1 cellular context compared by ENCODE assay signal in the genomic region with DNA sequence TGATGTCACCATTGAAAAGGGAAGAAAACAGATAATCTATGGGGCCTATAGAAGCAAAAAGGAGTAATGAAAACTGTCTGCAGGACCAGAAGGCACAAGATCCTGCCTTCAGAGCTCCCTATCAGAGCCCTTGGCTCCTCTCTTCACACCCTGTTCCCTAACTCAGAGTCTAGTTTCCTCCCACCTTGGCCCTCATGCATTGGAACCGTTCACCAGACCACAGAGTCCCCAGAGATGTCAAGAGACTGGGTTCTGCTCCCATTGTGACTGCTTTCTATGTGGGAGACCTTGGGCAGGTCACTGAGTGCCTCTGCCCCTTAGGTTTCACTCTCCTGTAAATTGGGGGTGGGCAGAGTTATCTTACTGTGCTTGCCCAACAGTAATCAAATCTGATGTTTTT.
TF ChIP-seq lines count a peak whose summit lies in the region.

No MANE protein-coding gene starts in this region.

TF ChIP-seq in WTC11, 78 proteins besides CTCF, POLR2A, EP300 and RAD21 (continued from another document):
- TF ChIP-seq, protein P1, sequence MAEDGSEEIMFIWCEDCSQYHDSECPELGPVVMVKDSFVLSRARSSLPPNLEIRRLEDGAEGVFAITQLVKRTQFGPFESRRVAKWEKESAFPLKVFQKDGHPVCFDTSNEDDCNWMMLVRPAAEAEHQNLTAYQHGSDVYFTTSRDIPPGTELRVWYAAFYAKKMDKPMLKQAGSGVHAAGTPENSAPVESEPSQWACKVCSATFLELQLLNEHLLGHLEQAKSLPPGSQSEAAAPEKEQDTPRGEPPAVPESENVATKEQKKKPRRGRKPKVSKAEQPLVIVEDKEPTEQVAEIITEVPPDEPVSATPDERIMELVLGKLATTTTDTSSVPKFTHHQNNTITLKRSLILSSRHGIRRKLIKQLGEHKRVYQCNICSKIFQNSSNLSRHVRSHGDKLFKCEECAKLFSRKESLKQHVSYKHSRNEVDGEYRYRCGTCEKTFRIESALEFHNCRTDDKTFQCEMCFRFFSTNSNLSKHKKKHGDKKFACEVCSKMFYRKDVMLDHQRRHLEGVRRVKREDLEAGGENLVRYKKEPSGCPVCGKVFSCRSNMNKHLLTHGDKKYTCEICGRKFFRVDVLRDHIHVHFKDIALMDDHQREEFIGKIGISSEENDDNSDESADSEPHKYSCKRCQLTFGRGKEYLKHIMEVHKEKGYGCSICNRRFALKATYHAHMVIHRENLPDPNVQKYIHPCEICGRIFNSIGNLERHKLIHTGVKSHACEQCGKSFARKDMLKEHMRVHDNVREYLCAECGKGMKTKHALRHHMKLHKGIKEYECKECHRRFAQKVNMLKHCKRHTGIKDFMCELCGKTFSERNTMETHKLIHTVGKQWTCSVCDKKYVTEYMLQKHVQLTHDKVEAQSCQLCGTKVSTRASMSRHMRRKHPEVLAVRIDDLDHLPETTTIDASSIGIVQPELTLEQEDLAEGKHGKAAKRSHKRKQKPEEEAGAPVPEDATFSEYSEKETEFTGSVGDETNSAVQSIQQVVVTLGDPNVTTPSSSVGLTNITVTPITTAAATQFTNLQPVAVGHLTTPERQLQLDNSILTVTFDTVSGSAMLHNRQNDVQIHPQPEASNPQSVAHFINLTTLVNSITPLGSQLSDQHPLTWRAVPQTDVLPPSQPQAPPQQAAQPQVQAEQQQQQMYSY (CRISPR knock-in tag; IDR thresholded peaks at IDR 0.05) = no peak
- TF ChIP-seq, protein P2, sequence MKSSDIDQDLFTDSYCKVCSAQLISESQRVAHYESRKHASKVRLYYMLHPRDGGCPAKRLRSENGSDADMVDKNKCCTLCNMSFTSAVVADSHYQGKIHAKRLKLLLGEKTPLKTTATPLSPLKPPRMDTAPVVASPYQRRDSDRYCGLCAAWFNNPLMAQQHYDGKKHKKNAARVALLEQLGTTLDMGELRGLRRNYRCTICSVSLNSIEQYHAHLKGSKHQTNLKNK (CRISPR knock-in tag; IDR thresholded peaks at IDR 0.05) = no peak
- TF ChIP-seq, protein P3, sequence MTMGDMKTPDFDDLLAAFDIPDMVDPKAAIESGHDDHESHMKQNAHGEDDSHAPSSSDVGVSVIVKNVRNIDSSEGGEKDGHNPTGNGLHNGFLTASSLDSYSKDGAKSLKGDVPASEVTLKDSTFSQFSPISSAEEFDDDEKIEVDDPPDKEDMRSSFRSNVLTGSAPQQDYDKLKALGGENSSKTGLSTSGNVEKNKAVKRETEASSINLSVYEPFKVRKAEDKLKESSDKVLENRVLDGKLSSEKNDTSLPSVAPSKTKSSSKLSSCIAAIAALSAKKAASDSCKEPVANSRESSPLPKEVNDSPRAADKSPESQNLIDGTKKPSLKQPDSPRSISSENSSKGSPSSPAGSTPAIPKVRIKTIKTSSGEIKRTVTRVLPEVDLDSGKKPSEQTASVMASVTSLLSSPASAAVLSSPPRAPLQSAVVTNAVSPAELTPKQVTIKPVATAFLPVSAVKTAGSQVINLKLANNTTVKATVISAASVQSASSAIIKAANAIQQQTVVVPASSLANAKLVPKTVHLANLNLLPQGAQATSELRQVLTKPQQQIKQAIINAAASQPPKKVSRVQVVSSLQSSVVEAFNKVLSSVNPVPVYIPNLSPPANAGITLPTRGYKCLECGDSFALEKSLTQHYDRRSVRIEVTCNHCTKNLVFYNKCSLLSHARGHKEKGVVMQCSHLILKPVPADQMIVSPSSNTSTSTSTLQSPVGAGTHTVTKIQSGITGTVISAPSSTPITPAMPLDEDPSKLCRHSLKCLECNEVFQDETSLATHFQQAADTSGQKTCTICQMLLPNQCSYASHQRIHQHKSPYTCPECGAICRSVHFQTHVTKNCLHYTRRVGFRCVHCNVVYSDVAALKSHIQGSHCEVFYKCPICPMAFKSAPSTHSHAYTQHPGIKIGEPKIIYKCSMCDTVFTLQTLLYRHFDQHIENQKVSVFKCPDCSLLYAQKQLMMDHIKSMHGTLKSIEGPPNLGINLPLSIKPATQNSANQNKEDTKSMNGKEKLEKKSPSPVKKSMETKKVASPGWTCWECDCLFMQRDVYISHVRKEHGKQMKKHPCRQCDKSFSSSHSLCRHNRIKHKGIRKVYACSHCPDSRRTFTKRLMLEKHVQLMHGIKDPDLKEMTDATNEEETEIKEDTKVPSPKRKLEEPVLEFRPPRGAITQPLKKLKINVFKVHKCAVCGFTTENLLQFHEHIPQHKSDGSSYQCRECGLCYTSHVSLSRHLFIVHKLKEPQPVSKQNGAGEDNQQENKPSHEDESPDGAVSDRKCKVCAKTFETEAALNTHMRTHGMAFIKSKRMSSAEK (CRISPR knock-in tag; IDR thresholded peaks at IDR 0.05; ENCODE audit: borderline replicate concordance) = no peak
- TF ChIP-seq ETV6 (CRISPR knock-in tag; IDR thresholded peaks at IDR 0.05) = no peak
- TF ChIP-seq TEAD4 (CRISPR knock-in tag; IDR thresholded peaks at IDR 0.05) = no peak
- TF ChIP-seq ZNF416 (CRISPR knock-in tag; IDR thresholded peaks at IDR 0.05) = no peak
- TF ChIP-seq, protein P4, sequence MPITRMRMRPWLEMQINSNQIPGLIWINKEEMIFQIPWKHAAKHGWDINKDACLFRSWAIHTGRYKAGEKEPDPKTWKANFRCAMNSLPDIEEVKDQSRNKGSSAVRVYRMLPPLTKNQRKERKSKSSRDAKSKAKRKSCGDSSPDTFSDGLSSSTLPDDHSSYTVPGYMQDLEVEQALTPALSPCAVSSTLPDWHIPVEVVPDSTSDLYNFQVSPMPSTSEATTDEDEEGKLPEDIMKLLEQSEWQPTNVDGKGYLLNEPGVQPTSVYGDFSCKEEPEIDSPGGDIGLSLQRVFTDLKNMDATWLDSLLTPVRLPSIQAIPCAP (CRISPR knock-in tag; IDR thresholded peaks at IDR 0.05) = no peak
- TF ChIP-seq ZNF138 (CRISPR knock-in tag; conservative IDR thresholded peaks at IDR 0.05) = no peak
TF ChIP-seq in WTC11: peak in this region for 0.
